20 cellular contexts compared by ENCODE assay signal in the genomic region with DNA sequence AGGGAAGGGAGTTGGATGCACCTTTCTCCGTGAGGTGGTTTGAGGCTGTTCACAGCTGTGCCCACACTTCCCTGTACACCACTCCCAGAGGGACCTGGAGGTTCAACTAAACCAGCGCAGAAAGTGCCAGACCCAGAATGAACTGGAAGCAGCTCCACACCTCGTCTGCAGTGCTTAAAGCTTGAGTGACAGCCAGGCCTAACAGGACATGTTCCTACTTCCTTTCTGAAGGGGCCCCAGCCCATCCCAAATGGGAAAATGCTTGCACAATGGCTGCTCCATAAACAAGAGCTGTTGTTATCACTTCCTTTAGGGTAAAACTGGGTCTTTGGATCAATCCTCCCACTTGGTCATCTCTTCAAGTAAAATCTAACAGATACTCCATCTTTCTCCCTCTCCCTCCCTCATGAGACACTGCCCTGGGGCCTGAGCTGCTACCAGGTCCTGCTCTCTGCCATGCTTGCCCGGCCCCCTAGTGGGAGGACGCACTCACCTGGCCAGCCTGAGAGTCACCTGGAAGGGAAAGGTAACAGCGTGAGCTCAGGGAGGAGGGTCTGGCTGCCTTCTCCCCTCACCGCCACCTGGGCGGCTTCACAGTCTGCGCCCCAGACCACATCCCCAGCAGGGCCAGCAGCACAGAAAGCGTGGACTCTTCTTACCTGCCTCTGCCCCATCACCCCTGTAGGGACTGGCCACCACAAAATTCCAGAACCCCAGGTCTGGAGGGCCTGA. TPM values are rescaled to one million over a fixed set of nuclear protein-coding genes. Genes with fewer than 3 reads are reported as not detected.
DNase-seq lines count a peak whose midpoint lies in the region; ATAC-seq and TF ChIP-seq lines count a peak whose summit lies in the region.
"Had no signal": no experiment of that assay in that cellular context is flagged by ENCODE, and none has a peak within 500 bp of the region (broad histone marks: within the 10 kb centered on the region; RNA-seq: fewer than 3 reads in every experiment).

No MANE protein-coding gene starts in this region.

- H3K4me3 Mint-ChIP-seq in WTC11: no peak overlapping the region
- H3K4me3 Mint-ChIP-seq: activated naive CD4-positive, alpha-beta T cell treated with anti-CD3 and anti-CD28 coated beads for 36 hours; activated T-cell treated with anti-CD3 and anti-CD28 coated beads, Interleukin-2, amount 50 U/mL, for 4 hours; nephron progenitor cell had no signal

- no peak for TF ChIP-seq POLR2A in spleen (IDR thresholded peaks at IDR 0.05)

- H3K27ac Mint-ChIP-seq in WTC11: no peak overlapping the region
- H3K27ac Mint-ChIP-seq: activated naive CD4-positive, alpha-beta T cell treated with anti-CD3 and anti-CD28 coated beads for 36 hours; nephron progenitor cell had no signal

- H3K9me3 Mint-ChIP-seq in WTC11: no peaks in the 10 kb centered on the region
- H3K9me3 Mint-ChIP-seq: activated naive CD4-positive, alpha-beta T cell treated with anti-CD3 and anti-CD28 coated beads for 36 hours; activated T-cell treated with anti-CD3 and anti-CD28 coated beads, Interleukin-2, amount 50 U/mL, for 4 hours; nephron progenitor cell had no signal

- H3K79me2 ChIP-seq in osteoblast (ENCODE audit: insufficient read depth, low read length): no peaks in the 10 kb centered on the region

- H3K36me3 ChIP-seq in osteoblast (ENCODE audit: insufficient read depth, low read length) (peaks cover 84% of the 10 kb centered on the region), spleen (no peaks in the 10 kb centered on the region)

- CTCF ChIA-PET in WTC11 (lab: Charles Lee): interaction anchor here (0.6 to 3.3 kb wide), 18 partner anchors 9 to 261 kb away, joined by 3 to 25 read pairs (median 5); no protein-coding TSS in a partner anchor

- H3K27ac ChIP-seq in osteoblast (ENCODE audit: low read depth, low read length) (no peak overlapping the region), spleen (no peak overlapping the region)
- H3K27ac ChIP-seq: testis had no signal

- H3K36me3 Mint-ChIP-seq in WTC11: no peaks in the 10 kb centered on the region

- H3K4me3 ChIP-seq in osteoblast (ENCODE audit: insufficient read depth, low read length): no peak overlapping the region
- no peak overlapping the region for H3K4me3 ChIP-seq in spleen
- H3K4me3 ChIP-seq: testis had no signal

- POLR2A ChIA-PET in WTC11 (lab: Charles Lee): no interaction called here

- intact Hi-C loops in spleen (cut with DNase I; ENCODE audit: low total_unique reads): no loop called here

- ATAC-seq in WTC11: peak; percentile 52
- ATAC-seq: activated T-cell treated with anti-CD3 and anti-CD28 coated beads, Interleukin-2, amount 50 U/mL, for 4 hours had no signal

- peaks cover 16% of the 10 kb centered on the region for H3K4me1 ChIP-seq in osteoblast (ENCODE audit: insufficient read depth, low read length)
- peaks cover 0 to 7% (median 2%) of the 10 kb centered on the region in 6 donors for H3K4me1 ChIP-seq in spleen

- H3K4me1 Mint-ChIP-seq in WTC11: peaks cover 7% of the 10 kb centered on the region

- no peak overlapping the region for H3K4me2 ChIP-seq in osteoblast (ENCODE audit: insufficient read depth, low read length)

- no peak overlapping the region for H2AFZ ChIP-seq in osteoblast (ENCODE audit: low read length)

- DNase-seq in NCI-H146 (lab: John Stamatoyannopoulos, UW): peak; percentile 10
- DNase-seq in NCI-H146 treated with DMSO at 0.1 percent for 48 hours (lab: John Stamatoyannopoulos, UW; ENCODE audit: unreplicated experiment): no peak
- DNase-seq in HT-29 (ENCODE audit: low spot score): peak; percentile 6
- DNase-seq in WTC11 (ENCODE audit: low spot score): peak; percentile 51
- peak; percentile 69 for DNase-seq in osteoblast (ENCODE audit: insufficient read length, low spot score, missing footprints)
- DNase-seq in cerebellum (ENCODE audit: low spot score): no peak
- no peak for DNase-seq in stimulated activated CD4-positive, alpha-beta T cell treated with anti-CD3 and anti-CD28 coated beads, Interleukin-4, amount 100 ng/mL, for 1 hour
- no peak for DNase-seq in spleen
- DNase-seq: 8988T; activated naive CD4-positive, alpha-beta T cell treated with anti-CD3 and anti-CD28 coated beads for 36 hours; activated T-cell treated with anti-CD3 and anti-CD28 coated beads, Interleukin-2, amount 50 U/mL, for 4 hours; cerebellar nuclear complex; foreskin melanocyte; hippocampal formation; islet precursor cell; NCI-H2171; NCI-H524 treated with DMSO at 0.1 percent for 48 hours; nephron progenitor cell; RPMI8226; testis had no signal

- H3K27me3 Mint-ChIP-seq in WTC11 (ENCODE audit: low read depth): no peaks in the 10 kb centered on the region

- H3K9me3 ChIP-seq in osteoblast (ENCODE audit: low read depth, low read length) (no peaks in the 10 kb centered on the region), spleen (no peaks in the 10 kb centered on the region)
- H3K9me3 ChIP-seq: testis had no signal

- 80 to 87% (median 83%) methylated on average over 10 of the region's 10 CpGs for WGBS in spleen, 5 donors

- H3K27me3 ChIP-seq in osteoblast (ENCODE audit: insufficient read depth, low read length) (no peaks in the 10 kb centered on the region), spleen (replicated peaks in 1 of 7) (peaks cover 0 to 2% (median 0%) of the 10 kb centered on the region in 7 donors)
- H3K27me3 ChIP-seq: testis had no signal

- TF ChIP-seq CTCF in WTC11 (IDR thresholded peaks at IDR 0.05) (no peak), osteoblast (IDR thresholded peaks at IDR 0.05; ENCODE audit: extremely low read depth, low read depth, low read length) (no peak), spleen (IDR thresholded peaks at IDR 0.05 in 8 of 11, conservative IDR thresholded peaks at IDR 0.05 in 3 of 11) (no peak)

- H4K20me1 ChIP-seq in osteoblast (ENCODE audit: insufficient read depth, low read length): peaks cover 5% of the 10 kb centered on the region

TF ChIP-seq in WTC11, 78 proteins besides CTCF, POLR2A, EP300 and RAD21:
- peak; percentile 88 for TF ChIP-seq ZNF121 (CRISPR knock-in tag; IDR thresholded peaks at IDR 0.05)
- TF ChIP-seq FOXP1 (CRISPR knock-in tag; IDR thresholded peaks at IDR 0.05; ENCODE audit: borderline replicate concordance): no peak

RNA-seq across cellular contexts. Expression of gene ISCA2, which starts 33.5 kb away (rescaled TPM):
- 12.7 and 16.3 TPM in 2 replicates for total RNA-seq in HT-29 (2014; rRNA removed; shearing (Covaris generic))
- 49.1 to 50.6 TPM (median 50.1 TPM) in 3 replicates for total RNA-seq in WTC11 (2021)
- 8.7 and 18.6 TPM in 2 replicates for total RNA-seq in osteoblast
- 13.9 TPM for total RNA-seq in cerebellum
- 10 to 100 TPM; 11.7 to 24.7 (median 19.0) TPM for total RNA-seq in spleen
- 10 to 100 TPM; 25.8 to 28.9 (median 26.0) TPM for polyA plus RNA-seq in spleen

RNA-seq across cellular contexts. Expression of gene NPC2, which starts 33.9 kb away (rescaled TPM):
- total RNA-seq in HT-29 (2014; rRNA removed; shearing (Covaris generic)): 108 and 141 TPM in 2 replicates
- 139 to 155 TPM (median 150 TPM) in 3 replicates for total RNA-seq in WTC11 (2021)
- 266 and 291 TPM in 2 replicates for total RNA-seq in osteoblast
- total RNA-seq in cerebellum: 23.4 TPM
- total RNA-seq in spleen: 100 to 1,000 TPM; 191 to 956 (median 322) TPM
- 100 to 1,000 TPM; 202 to 299 (median 221) TPM for polyA plus RNA-seq in spleen

Comparison
In these comparisons a context has a peak if more than half of its experiments do, and no peak if none do; other contexts are left out.
1. DNase-seq: peak in NCI-H146 (single experiment), HT-29 (single experiment), WTC11 (single experiment) and osteoblast (single experiment); none in NCI-H146 treated with DMSO at 0.1 percent for 48 hours (single experiment), cerebellum (single experiment), stimulated activated CD4-positive, alpha-beta T cell treated with anti-CD3 and anti-CD28 coated beads, Interleukin-4, amount 100 ng/mL, for 1 hour (single experiment) and spleen (single experiment).